In the genomic region with DNA sequence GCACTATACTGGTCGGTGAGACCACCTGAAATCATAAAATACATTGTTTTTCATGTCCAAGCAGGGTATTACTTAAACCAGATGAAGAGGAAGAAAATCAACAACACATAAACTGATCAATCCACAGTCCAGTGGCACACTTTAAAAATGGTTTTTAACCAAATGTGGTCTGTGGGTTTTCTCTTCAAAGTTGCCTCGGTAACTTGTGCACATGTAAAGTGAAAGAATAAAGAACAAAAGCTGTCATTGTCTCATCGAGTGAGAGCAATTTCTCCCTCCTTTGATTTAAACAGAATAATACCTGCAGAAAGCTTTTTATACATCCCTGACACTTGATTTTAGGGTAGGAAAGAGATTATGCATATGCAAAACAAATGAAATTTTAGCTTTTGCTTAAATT, we compare ENCODE assay signal across 11 cellular contexts. TPM values are rescaled to one million over a fixed set of nuclear protein-coding genes. Genes with fewer than 3 reads are reported as not detected.
DNase-seq lines count a peak whose midpoint lies in the region; ATAC-seq and TF ChIP-seq lines count a peak whose summit lies in the region.
"Had no signal": no experiment of that assay in that cellular context is flagged by ENCODE, and none has a peak within 500 bp of the region (broad histone marks: within the 10 kb centered on the region; RNA-seq: fewer than 3 reads in every experiment).

No MANE protein-coding gene starts in this region.

- no peak overlapping the region for H2BK12ac ChIP-seq in neuronal stem cell (ENCODE audit: low read length)

- no peak overlapping the region for H3K4ac ChIP-seq in neuronal stem cell (ENCODE audit: low read length)

- H3K27me3 ChIP-seq in cardiac muscle cell (no peaks in the 10 kb centered on the region), heart left ventricle (no peaks in the 10 kb centered on the region), neuronal stem cell (ENCODE audit: control insufficient read depth in 3 of 3, insufficient read depth in 3 of 3, low read depth in 1 of 3, low read length in 3 of 3) (no peaks in the 10 kb centered on the region)

- no peak overlapping the region for H3K9ac ChIP-seq in neuronal stem cell (ENCODE audit: low read depth, low read length, poor library complexity)

- peaks cover 23% of the 10 kb centered on the region for H3K4me1 Mint-ChIP-seq in glutamatergic neuron (ENCODE audit: low read depth, unreplicated experiment)

- no peak overlapping the region for H3K14ac ChIP-seq in neuronal stem cell (ENCODE audit: low read length)

- no peak overlapping the region for H2BK15ac ChIP-seq in neuronal stem cell (ENCODE audit: low read length)

- H3K9me3 ChIP-seq in cardiac muscle cell (ENCODE audit: low read depth) (no peaks in the 10 kb centered on the region), heart left ventricle (no peaks in the 10 kb centered on the region), neuronal stem cell (replicated peaks in 1 of 2; ENCODE audit: control insufficient read depth in 2 of 2, insufficient read depth in 1 of 2, low read depth in 1 of 2, low read length in 2 of 2) (peaks cover 0 to 25% of the 10 kb centered on the region in 2 donors)

- H3K27ac Mint-ChIP-seq in glutamatergic neuron (ENCODE audit: unreplicated experiment): no peak overlapping the region
- H3K27ac Mint-ChIP-seq: stimulated activated naive B cell treated with anti-CD40 and anti-IgM and Interleukin-4, amounts not matched to agents 10 μg/mL and 1 μg/mL and 100 μg/mL, for 72 hours had no signal

- WGBS in heart left ventricle, 4 donors: 58 to 66% (median 61%) methylated on average over 3 of the region's 3 CpGs
- no CpG with 5 or more reads among the region's 3 CpGs for WGBS in neuronal stem cell (ENCODE audit: extremely low coverage in 2 of 2, insufficient read length in 2 of 2, insufficient replicate concordance in 1 of 2), 2 donors

- peak overlapping the region; percentile 57 for H3K4me3 Mint-ChIP-seq in glutamatergic neuron (ENCODE audit: unreplicated experiment)
- H3K4me3 Mint-ChIP-seq: stimulated activated naive B cell treated with anti-CD40 and anti-IgM and Interleukin-4, amounts not matched to agents 10 μg/mL and 1 μg/mL and 100 μg/mL, for 72 hours had no signal

- H2BK120ac ChIP-seq in neuronal stem cell (ENCODE audit: low read depth, low read length): no peak overlapping the region

- DNase-seq in cardiac muscle cell (ENCODE audit: low read depth in 1 of 2, low spot score in 1 of 2): no peak
- DNase-seq in heart left ventricle: no peak
- DNase-seq in glutamatergic neuron: no peak
- no peak for DNase-seq in neuronal stem cell (ENCODE audit: low spot score)
- DNase-seq: effector memory CD4-positive, alpha-beta T cell; naive B cell; stimulated activated naive B cell treated with anti-CD40 and anti-IgM and Interleukin-4, amounts not matched to agents 10 μg/mL and 1 μg/mL and 100 μg/mL, for 72 hours had no signal

- H4K91ac ChIP-seq in neuronal stem cell (ENCODE audit: low read depth, low read length, poor library complexity): no peak overlapping the region

- TF ChIP-seq CTCF in cardiac muscle cell (IDR thresholded peaks at IDR 0.05; ENCODE audit: low read depth, low read length) (no peak), heart left ventricle (IDR thresholded peaks at IDR 0.05) (no peak), glutamatergic neuron (IDR thresholded peaks at IDR 0.05; ENCODE audit: partially characterized antibody, unreplicated experiment) (no peak)

- H3K18ac ChIP-seq in neuronal stem cell (ENCODE audit: low read length): no peak overlapping the region

- H3K23ac ChIP-seq in neuronal stem cell (ENCODE audit: low read depth, low read length, poor library complexity): no peak overlapping the region

- no peak for TF ChIP-seq POLR2A in heart left ventricle (IDR thresholded peaks at IDR 0.05)

- H3K4me2 ChIP-seq in neuronal stem cell (ENCODE audit: insufficient read depth, low read length, poor library complexity, severe bottlenecking): peak overlapping the region; percentile 48

- no peaks in the 10 kb centered on the region for H3K79me1 ChIP-seq in neuronal stem cell (ENCODE audit: low read depth, low read length)

- no peak overlapping the region for H3K27ac ChIP-seq in cardiac muscle cell
- H3K27ac ChIP-seq in heart left ventricle: no peak overlapping the region
- no peak overlapping the region for H3K27ac ChIP-seq in neuronal stem cell (replicated peaks; ENCODE audit: low read length)

- intact Hi-C loops in heart left ventricle (cut with DNase I): no loop called here

- no peaks in the 10 kb centered on the region for H3K36me3 ChIP-seq in cardiac muscle cell
- no peaks in the 10 kb centered on the region for H3K36me3 ChIP-seq in heart left ventricle
- H3K36me3 ChIP-seq in neuronal stem cell (replicated peaks in 1 of 2; ENCODE audit: control insufficient read depth in 2 of 2, insufficient read depth in 2 of 2, low read length in 2 of 2): peaks cover 0 to 36% of the 10 kb centered on the region in 2 donors

- H3K4me1 ChIP-seq in cardiac muscle cell (ENCODE audit: low read depth) (peaks cover 37% of the 10 kb centered on the region), heart left ventricle (peaks cover 0 to 3% (median 0%) of the 10 kb centered on the region in 12 donors), neuronal stem cell (ENCODE audit: control insufficient read depth in 2 of 2, insufficient read depth in 1 of 2, low read depth in 1 of 2, low read length in 2 of 2) (peaks cover 0 to 12% of the 10 kb centered on the region in 2 donors)

- no peak overlapping the region for H2AFZ ChIP-seq in neuronal stem cell (ENCODE audit: low read length)

- no peaks in the 10 kb centered on the region for H3K36me3 Mint-ChIP-seq in glutamatergic neuron (ENCODE audit: unreplicated experiment)
- H3K36me3 Mint-ChIP-seq: naive B cell; stimulated activated naive B cell treated with anti-CD40 and anti-IgM and Interleukin-4, amounts not matched to agents 10 μg/mL and 1 μg/mL and 100 μg/mL, for 72 hours had no signal

- ATAC-seq in heart left ventricle (no peak), HG03378 (IDR thresholded peaks at IDR 0.05; ENCODE audit: unreplicated experiment) (no peak), GM18498 (IDR thresholded peaks at IDR 0.05; ENCODE audit: unreplicated experiment) (no peak), HG02970 (IDR thresholded peaks at IDR 0.05; ENCODE audit: low FRiP score, unreplicated experiment) (no peak), GM18873 (IDR thresholded peaks at IDR 0.05; ENCODE audit: low FRiP score, unreplicated experiment) (no peak)
- ATAC-seq: stimulated activated naive B cell treated with anti-CD40 and anti-IgM and Interleukin-4, amounts not matched to agents 10 μg/mL and 1 μg/mL and 100 μg/mL, for 72 hours had no signal

- H4K8ac ChIP-seq in neuronal stem cell (ENCODE audit: low read depth, low read length): no peak overlapping the region

- H2AK5ac ChIP-seq in neuronal stem cell (ENCODE audit: low read depth, low read length): no peak overlapping the region

- H3K27me3 Mint-ChIP-seq in glutamatergic neuron (ENCODE audit: unreplicated experiment): no peaks in the 10 kb centered on the region

- H3K9me3 Mint-ChIP-seq in glutamatergic neuron (ENCODE audit: unreplicated experiment): peaks cover 2% of the 10 kb centered on the region
- H3K9me3 Mint-ChIP-seq: naive B cell; stimulated activated naive B cell treated with anti-CD40 and anti-IgM and Interleukin-4, amounts not matched to agents 10 μg/mL and 1 μg/mL and 100 μg/mL, for 72 hours had no signal

- no peak overlapping the region for H2BK5ac ChIP-seq in neuronal stem cell (ENCODE audit: low read length)

- H3K4me3 ChIP-seq in cardiac muscle cell (peak overlapping the region; percentile 12), heart left ventricle (no peak overlapping the region), neuronal stem cell (ENCODE audit: low read length in 2 of 2) (peak overlapping the region in 1 of 2 donors; percentile 60)

RNA-seq across cellular contexts. Expression of a gene that starts 3.7 kb away (rescaled TPM):
- total RNA-seq in cardiac muscle cell (2.5 and 3.2 TPM in 2 replicates), heart left ventricle (1 to 10 TPM in 1 of 9 donors, under 1 TPM in 7, not detected in 1; 0.05 to 6.9 (median 0.17) TPM), glutamatergic neuron (ENCODE audit: unreplicated experiment) (5.7 TPM)
- polyA plus RNA-seq in cardiac muscle cell (5.4 and 6.3 TPM in 2 replicates), heart left ventricle (under 1 TPM; 0.04 to 0.08 TPM)
- 15.1 TPM for polyA plus RNA-seq in neuronal stem cell (2013, experiment 1 of 2)
- polyA plus RNA-seq in neuronal stem cell (2013, experiment 2 of 2): 15.8 TPM
